In the genomic region with DNA sequence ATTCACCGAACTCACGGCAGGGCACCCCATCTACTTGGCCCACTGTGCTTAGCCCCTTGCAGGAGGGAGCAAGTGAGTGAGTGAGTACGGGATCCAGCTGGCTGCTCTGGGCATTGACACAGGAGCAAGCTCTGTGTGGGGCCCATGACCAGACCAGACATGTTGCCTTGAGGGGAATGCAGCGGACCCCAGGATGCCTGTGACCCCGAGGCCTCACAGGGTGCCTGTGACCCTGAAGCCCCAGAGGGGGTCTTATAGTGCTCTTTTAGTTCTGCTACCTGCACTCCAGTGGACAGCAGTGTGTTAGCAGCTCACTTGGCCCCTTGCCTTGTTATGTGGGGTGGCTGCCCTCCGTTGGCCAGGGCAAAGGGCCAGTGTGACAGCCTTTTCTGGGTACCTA, we compare ENCODE assay signal across 27 cellular contexts.
"Had no signal": no experiment of that assay in that cellular context is flagged by ENCODE, and none has a peak within 500 bp of the region (broad histone marks: within the 10 kb centered on the region; RNA-seq: fewer than 3 reads in every experiment).

No MANE protein-coding gene starts in this region.

- H3K36me3 ChIP-seq: left lung, lower lobe of right lung, neutrophil, ovary, right atrium auricular region, right lobe of liver, suprapubic skin, thoracic aorta, tibial artery, vagina had no signal

- H3K27me3 ChIP-seq: left lung, neutrophil, ovary, right atrium auricular region, right lobe of liver, suprapubic skin, tibial artery, vagina had no signal

- H3K27ac Mint-ChIP-seq: mesothelial cell of epicardium; naive B cell; natural killer cell treated with Interleukin-12 subunit alpha and Interleukin-12 subunit beta and Interleukin-15 and Interleukin-18, amount 100 ng/mL, for 72 hours; progenitor cell of endocrine pancreas; type B pancreatic cell had no signal

- H3K4me1 Mint-ChIP-seq: mesothelial cell of epicardium, naive B cell had no signal

- H3K36me3 Mint-ChIP-seq: mesothelial cell of epicardium; naive B cell; natural killer cell treated with Interleukin-12 subunit alpha and Interleukin-12 subunit beta and Interleukin-15 and Interleukin-18, amount 100 ng/mL, for 72 hours; type B pancreatic cell had no signal

- H3K27ac ChIP-seq: left lung, lower lobe of right lung, neutrophil, ovary, right atrium auricular region, right lobe of liver, suprapubic skin, thoracic aorta, tibial artery, vagina had no signal

- H3K4me3 Mint-ChIP-seq: mesothelial cell of epicardium; naive B cell; natural killer cell treated with Interleukin-12 subunit alpha and Interleukin-12 subunit beta and Interleukin-15 and Interleukin-18, amount 100 ng/mL, for 72 hours; type B pancreatic cell had no signal

- DNase-seq: head of caudate nucleus; hippocampal formation; kidney glomerular epithelial cell; left colon; left lung; lower lobe of right lung; mesendoderm; naive B cell; occipital lobe; ovary; stimulated activated CD4-positive, alpha-beta T cell treated with anti-CD3 and anti-CD28 coated beads, Interleukin-12 subunit alpha, Interleukin-12 subunit beta, amount 100 ng/mL, for 4 hours; stimulated activated CD4-positive, alpha-beta T cell treated with anti-CD3 and anti-CD28 coated beads, Interleukin-15, amount 100 ng/mL, for 24 hours; stimulated activated CD4-positive, alpha-beta T cell treated with anti-CD3 and anti-CD28 coated beads, Interleukin-2, amount 100 ng/mL, for 24 hours; stimulated activated CD4-positive, alpha-beta T cell treated with anti-CD3 and anti-CD28 coated beads, Interleukin-4, amount 100 ng/mL, for 1 hour; stimulated activated naive CD4-positive, alpha-beta T cell treated with Interleukin-2 at 50 U/mL for 16 hours; tibial artery had no signal

- H3K9me3 ChIP-seq: left lung, lower lobe of right lung, neutrophil, ovary, right atrium auricular region, right lobe of liver, suprapubic skin, thoracic aorta, tibial artery, vagina had no signal

- H3K4me1 ChIP-seq: left lung, lower lobe of right lung, right atrium auricular region, right lobe of liver, suprapubic skin, tibial artery, vagina had no signal

- ATAC-seq: left colon; left lung; natural killer cell treated with Interleukin-12 subunit alpha and Interleukin-12 subunit beta and Interleukin-15 and Interleukin-18, amount 100 ng/mL, for 72 hours had no signal

- H3K4me3 ChIP-seq: left lung, lower lobe of right lung, ovary, right atrium auricular region, right lobe of liver, smooth muscle cell, suprapubic skin, thoracic aorta, tibial artery, vagina had no signal

- H3K27me3 Mint-ChIP-seq: natural killer cell treated with Interleukin-12 subunit alpha and Interleukin-12 subunit beta and Interleukin-15 and Interleukin-18, amount 100 ng/mL, for 72 hours; progenitor cell of endocrine pancreas; type B pancreatic cell had no signal

- H3K9me3 Mint-ChIP-seq: natural killer cell treated with Interleukin-12 subunit alpha and Interleukin-12 subunit beta and Interleukin-15 and Interleukin-18, amount 100 ng/mL, for 72 hours had no signal

- H3K4me2 ChIP-seq: smooth muscle cell had no signal
